In genomic region chr10:878333-878753, GRCh38 we compare ENCODE assay signal across 17 cellular contexts. TPM values are rescaled to one million over a fixed set of nuclear protein-coding genes. Genes with fewer than 3 reads are reported as not detected.
A peak's percentile ranks its signal among the peaks of the same experiment; 100 is the strongest.
DNase-seq lines count a peak whose midpoint lies in the region; TF ChIP-seq lines count a peak whose summit lies in the region.
"Had no signal": no experiment of that assay in that cellular context is flagged by ENCODE, and none has a peak within 500 bp of the region (broad histone marks: within the 10 kb centered on the region; RNA-seq: fewer than 3 reads in every experiment).

No MANE protein-coding gene starts in this region.

- WGBS in sigmoid colon, 2 donors, result 82 to 85% methylated on average over 9 of the region's 9 CpGs

- H3K27ac ChIP-seq in VCaP, result peak overlapping the region; percentile 32; the same call in 1 of the 2 replicates
- H3K27ac ChIP-seq in sigmoid colon, result peak overlapping the region in 2 of 4 donors; percentile 44 to 55
- H3K27ac ChIP-seq: WERI-Rb-1 had no signal

- H3K36me3 Mint-ChIP-seq in CD14-positive monocyte, result peaks cover 65 to 89% of the 10 kb centered on the region in 2 donors

- H3K36me3 ChIP-seq in sigmoid colon, result peaks cover 5 to 60% (median 20%) of the 10 kb centered on the region in 4 donors
- H3K36me3 ChIP-seq in H7 (replicated peaks; ENCODE audit: control insufficient read depth, insufficient read depth, low read length), result peaks cover 14% of the 10 kb centered on the region

- H3K4me3 Mint-ChIP-seq in CD14-positive monocyte, result no peak overlapping the region
- H3K4me3 Mint-ChIP-seq: activated T-helper 1 cell treated with anti-CD3 and anti-CD28 coated beads, Interleukin-12 subunit alpha, Interleukin-12 subunit beta, Interleukin-2, Interleukin-4 antibody, amounts not matched to agents 30 ng/mL and 10 ng/mL and 1 ng/mL, durations not matched to agents 14 hours and 24 hours and 36 hours; central memory CD8-positive, alpha-beta T cell; stimulated activated naive B cell treated with anti-CD40 and anti-IgM and Interleukin-4, amounts not matched to agents 10 μg/mL and 1 μg/mL and 100 μg/mL, for 72 hours had no signal

- peak overlapping the region in 1 of 7 donors; percentile 55 for H3K27ac Mint-ChIP-seq in CD14-positive monocyte
- H3K27ac Mint-ChIP-seq: activated T-helper 1 cell treated with anti-CD3 and anti-CD28 coated beads, Interleukin-12 subunit alpha, Interleukin-12 subunit beta, Interleukin-2, Interleukin-4 antibody, amounts not matched to agents 30 ng/mL and 10 ng/mL and 1 ng/mL, durations not matched to agents 14 hours and 24 hours and 36 hours; stimulated activated naive B cell treated with anti-CD40 and anti-IgM and Interleukin-4, amounts not matched to agents 10 μg/mL and 1 μg/mL and 100 μg/mL, for 72 hours had no signal

- H3K9me3 Mint-ChIP-seq in CD14-positive monocyte, result no peaks in the 10 kb centered on the region
- H3K9me3 Mint-ChIP-seq: activated T-helper 1 cell treated with anti-CD3 and anti-CD28 coated beads, Interleukin-12 subunit alpha, Interleukin-12 subunit beta, Interleukin-2, Interleukin-4 antibody, amounts not matched to agents 30 ng/mL and 10 ng/mL and 1 ng/mL, durations not matched to agents 14 hours and 24 hours and 36 hours; central memory CD8-positive, alpha-beta T cell; stimulated activated naive B cell treated with anti-CD40 and anti-IgM and Interleukin-4, amounts not matched to agents 10 μg/mL and 1 μg/mL and 100 μg/mL, for 72 hours had no signal

- no peaks in the 10 kb centered on the region for H3K9me3 ChIP-seq in sigmoid colon

- no peaks in the 10 kb centered on the region for H3K27me3 ChIP-seq in sigmoid colon
- no peaks in the 10 kb centered on the region for H3K27me3 ChIP-seq in H7 (ENCODE audit: control insufficient read depth, insufficient read depth, low read length)

- no peak for TF ChIP-seq EP300 in sigmoid colon (IDR thresholded peaks at IDR 0.05)

- H3K4me3 ChIP-seq in AG09309 (ENCODE audit: control insufficient read depth, low read depth, low read length) (no peak overlapping the region), foreskin fibroblast (ENCODE audit: low read depth in 1 of 2, low read length in 2 of 2) (no peak overlapping the region), sigmoid colon (no peak overlapping the region), H7 (ENCODE audit: insufficient read depth, low read depth, low read length) (no peak overlapping the region)

- intact Hi-C loops in sigmoid colon (cut with DNase I) (no loop called here), CD14-positive monocyte (cut with micrococcal nuclease) (no loop called here)

- no peaks in the 10 kb centered on the region for H3K4me1 Mint-ChIP-seq in CD14-positive monocyte

- TF ChIP-seq POLR2A in sigmoid colon (IDR thresholded peaks at IDR 0.05), result no peak

- TF ChIP-seq CTCF in AG09309 (IDR thresholded peaks at IDR 0.05; ENCODE audit: control insufficient read depth, insufficient read depth, low read depth, low read length, missing control alignments) (no peak), VCaP (conservative IDR thresholded peaks at IDR 0.05) (no peak), foreskin fibroblast (IDR thresholded peaks at IDR 0.05; ENCODE audit: low read depth, low read length) (no peak), sigmoid colon (IDR thresholded peaks at IDR 0.05) (no peak), CD14-positive monocyte (IDR thresholded peaks at IDR 0.05) (no peak)

- DNase-seq in AG09309 (ENCODE audit: low read depth) (peak; percentile 3), foreskin fibroblast (peak; percentile 25 to 39), sigmoid colon (peak; percentile 80), H7 (no peak), CD14-positive monocyte (ENCODE audit: low spot score) (no peak), glomerular visceral epithelial cell (ENCODE audit: extremely low spot score) (no peak)
- DNase-seq in stimulated activated CD4-positive, alpha-beta T cell treated with anti-CD3 and anti-CD28 coated beads, Interleukin-4, amount 100 ng/mL, for 1 hour, result no peak
- DNase-seq: activated CD8-positive, alpha-beta memory T cell treated with anti-CD3 and anti-CD28 coated beads for 24 hours; GF-D8; kidney; NCI-H1436 treated with DMSO at 0.1 percent for 48 hours; occipital lobe; stimulated activated naive B cell treated with anti-CD40 and anti-IgM and Interleukin-4, amounts not matched to agents 10 μg/mL and 1 μg/mL and 100 μg/mL, for 72 hours; WERI-Rb-1 had no signal

- H3K4me1 ChIP-seq in sigmoid colon, result peaks cover 0 to 5% (median 2%) of the 10 kb centered on the region in 4 donors

- no peaks in the 10 kb centered on the region for H3K27me3 Mint-ChIP-seq in CD14-positive monocyte (ENCODE audit: low read depth in 3 of 3)
- H3K27me3 Mint-ChIP-seq: central memory CD8-positive, alpha-beta T cell; stimulated activated naive B cell treated with anti-CD40 and anti-IgM and Interleukin-4, amounts not matched to agents 10 μg/mL and 1 μg/mL and 100 μg/mL, for 72 hours had no signal

RNA-seq across cellular contexts. Expression of gene LARP4B, which starts 53.2 kb away (rescaled TPM):
- total RNA-seq in sigmoid colon, result 10 to 100 TPM; 31.7 to 57.6 (median 40.8) TPM
- polyA plus RNA-seq in sigmoid colon (10 to 100 TPM; 11.4 to 31.9 (median 17.1) TPM), CD14-positive monocyte (10 to 100 TPM; 17.2 to 33.0 TPM)
- 31.3 and 36.9 TPM in 2 replicates for total RNA-seq in H7 (2014; rRNA removed; shearing (Covaris generic))

Comparison
In these comparisons a context has a peak if more than half of its experiments do, and no peak if none do; other contexts are left out.
1. DNase-seq: peak in AG09309 (single experiment), foreskin fibroblast (2 of 2) and sigmoid colon (single experiment); none in stimulated activated CD4-positive, alpha-beta T cell treated with anti-CD3 and anti-CD28 coated beads, Interleukin-4, amount 100 ng/mL, for 1 hour (single experiment), H7 (single experiment), CD14-positive monocyte (single experiment) and glomerular visceral epithelial cell (single experiment).